Comparison of ENCODE assay signal across 8 cellular contexts in the genomic region with DNA sequence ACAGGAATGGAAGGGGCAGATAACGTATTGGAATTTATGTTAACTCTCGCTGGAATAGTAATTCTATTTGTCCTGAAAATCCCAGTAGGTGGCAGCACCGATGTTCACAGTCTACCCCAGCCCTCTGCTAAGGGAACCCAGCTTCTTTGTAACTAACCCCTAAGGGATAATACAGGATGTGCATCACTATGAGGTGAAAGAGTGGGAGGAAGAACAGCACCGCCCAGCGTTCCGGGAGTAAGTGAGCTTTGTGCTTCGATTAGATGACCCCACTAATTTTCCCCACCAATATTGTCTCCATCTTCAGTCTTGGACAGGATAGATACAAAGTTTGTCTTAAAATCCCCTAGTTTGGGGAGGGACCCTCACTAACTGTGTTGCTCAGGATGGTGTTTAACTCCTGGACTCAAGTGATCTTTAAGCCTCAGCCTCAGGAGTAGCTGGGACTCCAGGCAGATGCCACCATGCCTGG. TPM values are rescaled to one million over a fixed set of nuclear protein-coding genes. Genes with fewer than 3 reads are reported as not detected.
DNase-seq lines count a peak whose midpoint lies in the region; ATAC-seq and TF ChIP-seq lines count a peak whose summit lies in the region.

No MANE protein-coding gene starts in this region.

- H3K9me3 ChIP-seq in OCI-LY1 (ENCODE audit: low read length), result no peaks in the 10 kb centered on the region
- no peaks in the 10 kb centered on the region for H3K9me3 ChIP-seq in fibroblast of lung (ENCODE audit: control insufficient read depth, insufficient read depth, low read depth, low read length)

- DNase-seq in COR-L47 (lab: John Stamatoyannopoulos, UW) (peak; percentile 4), HPDE6-E6E7 (ENCODE audit: extremely low spot score) (peak; percentile 67), activated T-cell treated with anti-CD3 and anti-CD28 coated beads for 24 hours (ENCODE audit: low read depth) (peak; percentile 81), fibroblast of lung (ENCODE audit: low read depth in 2 of 2) (peak; percentile 95 to 97), naive B cell (peak; percentile 87)
- DNase-seq in stimulated activated CD8-positive, alpha-beta memory T cell treated with anti-CD3 and anti-CD28 coated beads, Interleukin-7, amount 100 ng/mL, for 48 hours (ENCODE audit: extremely low read depth in 1 of 2, low read depth in 1 of 2), result peak; percentile 33 to 81

- H3K4me1 Mint-ChIP-seq in naive B cell, result peaks cover 8 to 23% (median 18%) of the 10 kb centered on the region in 3 donors

- H3K27me3 ChIP-seq in OCI-LY1 (ENCODE audit: insufficient read depth, low read length) (no peaks in the 10 kb centered on the region), fibroblast of lung (ENCODE audit: control insufficient read depth, insufficient read depth, low read length) (no peaks in the 10 kb centered on the region)

- ATAC-seq in GM19467 (IDR thresholded peaks at IDR 0.05; ENCODE audit: unreplicated experiment), result peak; percentile 83
- peak; percentile 83 to 86 for ATAC-seq in naive B cell (ENCODE audit: low read depth in 2 of 2)

- H4K20me1 ChIP-seq in OCI-LY1 (ENCODE audit: insufficient read depth, low read length) (no peaks in the 10 kb centered on the region), fibroblast of lung (ENCODE audit: control insufficient read depth, extremely low read depth, insufficient read depth, low read length) (no peaks in the 10 kb centered on the region)

- H3K9ac ChIP-seq in OCI-LY1 (ENCODE audit: low read length) (no peak overlapping the region), fibroblast of lung (ENCODE audit: insufficient read depth, low read length) (peak overlapping the region; percentile 69)

- H3K36me3 Mint-ChIP-seq in naive B cell, result peaks cover 12 to 15% of the 10 kb centered on the region in 2 donors

- no peak overlapping the region for H3K27ac Mint-ChIP-seq in naive B cell

- H3K4me3 ChIP-seq in OCI-LY1 (ENCODE audit: low read depth, low read length, poor library complexity, severe bottlenecking) (no peak overlapping the region), fibroblast of lung (replicated peaks in 1 of 4; ENCODE audit: control extremely low read depth in 1 of 4, insufficient read depth in 1 of 4, low read depth in 3 of 4, low read length in 4 of 4) (peak overlapping the region; percentile 82 to 85 (median 84))

- H3F3A ChIP-seq in OCI-LY1 (ENCODE audit: insufficient read depth, low read length), result no peaks in the 10 kb centered on the region

- no peak overlapping the region for H3K4me3 Mint-ChIP-seq in naive B cell

- H2AFZ ChIP-seq in OCI-LY1 (ENCODE audit: low read length) (no peak overlapping the region), fibroblast of lung (ENCODE audit: low read length) (no peak overlapping the region)

- H3K27ac ChIP-seq in OCI-LY1 (ENCODE audit: low read depth, low read length, poor library complexity, severe bottlenecking), result no peak overlapping the region
- H3K27ac ChIP-seq in fibroblast of lung (ENCODE audit: insufficient read depth, low read length), result peak overlapping the region; percentile 88

- TF ChIP-seq CTCF in OCI-LY1 (IDR thresholded peaks at IDR 0.05; ENCODE audit: low read length) (peak; percentile 72), fibroblast of lung (conservative IDR thresholded peaks at IDR 0.05 in 1 of 2, IDR thresholded peaks at IDR 0.05 in 1 of 2; ENCODE audit: low read depth in 1 of 2, low read length in 2 of 2) (peak; percentile 64 to 67)

- no peaks in the 10 kb centered on the region for H3K9me2 ChIP-seq in OCI-LY1 (ENCODE audit: low read depth, low read length)

- H3K4me1 ChIP-seq in OCI-LY1 (ENCODE audit: insufficient read depth, low read length, severe bottlenecking), result no peaks in the 10 kb centered on the region
- peaks cover 9% of the 10 kb centered on the region for H3K4me1 ChIP-seq in fibroblast of lung (ENCODE audit: control insufficient read depth, extremely low read depth, insufficient read depth, low read length)

- H3K4me2 ChIP-seq in OCI-LY1 (ENCODE audit: low read length), result no peak overlapping the region
- H3K4me2 ChIP-seq in fibroblast of lung (ENCODE audit: extremely low read depth, insufficient read depth, low read length), result peak overlapping the region; percentile 92

- H3K36me3 ChIP-seq in OCI-LY1 (ENCODE audit: insufficient read depth, low read length), result no peaks in the 10 kb centered on the region
- H3K36me3 ChIP-seq in fibroblast of lung (ENCODE audit: control insufficient read depth, insufficient read depth, low read length), result peaks cover 16% of the 10 kb centered on the region

- H3K79me2 ChIP-seq in OCI-LY1 (ENCODE audit: insufficient read depth, low read length) (no peaks in the 10 kb centered on the region), fibroblast of lung (ENCODE audit: control insufficient read depth, insufficient read depth, low read length) (peaks cover 50% of the 10 kb centered on the region)

- no peaks in the 10 kb centered on the region for H3K27me3 Mint-ChIP-seq in naive B cell

- no peaks in the 10 kb centered on the region for H3K9me3 Mint-ChIP-seq in naive B cell

RNA-seq across cellular contexts. Expression of a gene that starts 2.7 kb away (rescaled TPM):
- 95.0 and 127 TPM in 2 replicates for total RNA-seq in fibroblast of lung
- 83.0 and 124 TPM in 2 replicates for polyA plus RNA-seq in fibroblast of lung
- 65.6 and 124 TPM in 2 replicates for polyA plus RNA-seq in fibroblast of lung (2012)
- 109 and 154 TPM in 2 replicates for polyA minus RNA-seq in fibroblast of lung (ENCODE audit: low replicate concordance)
- polyA plus RNA-seq in naive B cell (ENCODE audit: low read depth in 6 of 6), result 100 to 1,000 TPM in 5 of 6 donors, 10 to 100 TPM in 1; 86.8 to 234 (median 144) TPM

Comparison
In these comparisons a context has a peak if more than half of its experiments do, and no peak if none do; other contexts are left out.
1. DNase-seq: peak in every context shown above with its lines; median percentile 96 in fibroblast of lung; 87 in naive B cell; 81 in activated T-cell treated with anti-CD3 and anti-CD28 coated beads for 24 hours; 67 in HPDE6-E6E7; 57 in stimulated activated CD8-positive, alpha-beta memory T cell treated with anti-CD3 and anti-CD28 coated beads, Interleukin-7, amount 100 ng/mL, for 48 hours; 4 in COR-L47.